ENCODE assay signal across 9 cellular contexts in the genomic region with DNA sequence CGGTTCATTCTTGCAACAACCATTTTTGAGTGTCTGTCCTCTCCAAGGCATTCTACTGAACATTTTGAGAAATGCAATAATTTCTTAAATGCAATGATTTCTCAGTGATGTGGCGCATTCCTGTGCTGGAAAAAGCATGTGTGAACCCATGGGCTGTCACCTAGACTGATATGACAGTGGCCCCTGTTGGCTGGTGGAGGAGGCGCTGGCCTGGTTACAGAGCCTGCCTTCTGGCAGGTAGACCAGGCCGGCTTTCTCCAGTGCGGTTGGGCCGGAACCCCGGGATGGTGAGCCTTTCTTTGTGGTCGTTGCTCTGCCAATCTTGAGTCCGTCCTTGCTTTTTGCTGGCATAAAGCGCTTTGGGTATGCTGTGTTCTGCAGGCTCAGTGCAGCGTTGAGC. TPM values are rescaled to one million over a fixed set of nuclear protein-coding genes. Genes with fewer than 3 reads are reported as not detected.
A peak's percentile ranks its signal among the peaks of the same experiment; 100 is the strongest.
DNase-seq lines count a peak whose midpoint lies in the region; ATAC-seq, FAIRE-seq and TF ChIP-seq lines count a peak whose summit lies in the region.
"Had no signal": no experiment of that assay in that cellular context is flagged by ENCODE, and none has a peak within 500 bp of the region (broad histone marks: within the 10 kb centered on the region; RNA-seq: fewer than 3 reads in every experiment).

No MANE protein-coding gene starts in this region.

- TF ChIP-seq CTCF in brain microvascular endothelial cell (IDR thresholded peaks at IDR 0.05; ENCODE audit: low read depth, low read length, missing control alignments) (peak; percentile 45), mucosa of descending colon (IDR thresholded peaks at IDR 0.05) (no peak)

- DNase-seq in DMS53 (lab: John Stamatoyannopoulos, UW) (peak; percentile 54), HuH-7 (ENCODE audit: low spot score) (peak; percentile 67), brain microvascular endothelial cell (no peak), mucosa of descending colon (peak in 2 of 3 donors; percentile 44 to 47), MG63 (no peak), HTR-8/SVneo (ENCODE audit: insufficient read length, low spot score) (no peak), NCI-H128 (lab: John Stamatoyannopoulos, UW; ENCODE audit: unreplicated experiment) (no peak), NCI-H1694 (lab: John Stamatoyannopoulos, UW) (no peak)

- intact Hi-C loops in mucosa of descending colon (cut with DNase I, micrococcal nuclease) = no loop called here

- no peaks in the 10 kb centered on the region for H3K9me3 ChIP-seq in mucosa of descending colon
- no peaks in the 10 kb centered on the region for H3K9me3 ChIP-seq in MG63

- H3K36me3 ChIP-seq in brain microvascular endothelial cell (replicated peaks) = no peaks in the 10 kb centered on the region
- H3K36me3 ChIP-seq in mucosa of descending colon (ENCODE audit: low read depth) = no peaks in the 10 kb centered on the region
- no peaks in the 10 kb centered on the region for H3K36me3 ChIP-seq in MG63

- no peak overlapping the region for H3K27ac ChIP-seq in brain microvascular endothelial cell

- peaks cover 2% of the 10 kb centered on the region for H3K4me1 ChIP-seq in mucosa of descending colon (ENCODE audit: low read depth)

- in situ Hi-C loops in brain microvascular endothelial cell (cut with HindIII; ENCODE audit: low pct_ligation_motif_present, low sequenced_read_pairs) = no loop called here

- no peak for FAIRE-seq in HTR-8/SVneo (lab: Jason Lieb, UNC)
- FAIRE-seq: RCC 7860 had no signal

- ATAC-seq in mucosa of descending colon = peak; percentile 57

- H3K4me3 ChIP-seq in brain microvascular endothelial cell (ENCODE audit: low read depth, low read length) (no peak overlapping the region), mucosa of descending colon (no peak overlapping the region), MG63 (no peak overlapping the region)

- H3K27me3 ChIP-seq in brain microvascular endothelial cell (replicated peaks) (no peaks in the 10 kb centered on the region), MG63 (no peaks in the 10 kb centered on the region)

RNA-seq across cellular contexts. Expression of a gene that starts 33.7 kb away (rescaled TPM):
- total RNA-seq in mucosa of descending colon = 10 to 100 TPM; 22.7 to 66.6 (median 36.9) TPM
- 4.4 and 4.5 TPM in 2 replicates for total RNA-seq in MG63 (2014; rRNA removed; shearing (Covaris generic); ENCODE audit: low replicate concordance)

RNA-seq across cellular contexts. Expression of a gene that starts 35.4 kb away (rescaled TPM):
- total RNA-seq in mucosa of descending colon = 10 to 100 TPM; 47.6 to 61.4 (median 57.1) TPM
- total RNA-seq in MG63 (2014; rRNA removed; shearing (Covaris generic); ENCODE audit: low replicate concordance) = 8.0 and 21.6 TPM in 2 replicates

Comparison
In these comparisons a context has a peak if more than half of its experiments do, and no peak if none do; other contexts are left out.
1. DNase-seq: peak in DMS53 (single experiment), HuH-7 (single experiment) and mucosa of descending colon (2 of 3); none in brain microvascular endothelial cell (single experiment), MG63 (single experiment), HTR-8/SVneo (single experiment), NCI-H128 (single experiment) and NCI-H1694 (single experiment).